Comparison of ENCODE assay signal across 1 cellular context in the genomic region with DNA sequence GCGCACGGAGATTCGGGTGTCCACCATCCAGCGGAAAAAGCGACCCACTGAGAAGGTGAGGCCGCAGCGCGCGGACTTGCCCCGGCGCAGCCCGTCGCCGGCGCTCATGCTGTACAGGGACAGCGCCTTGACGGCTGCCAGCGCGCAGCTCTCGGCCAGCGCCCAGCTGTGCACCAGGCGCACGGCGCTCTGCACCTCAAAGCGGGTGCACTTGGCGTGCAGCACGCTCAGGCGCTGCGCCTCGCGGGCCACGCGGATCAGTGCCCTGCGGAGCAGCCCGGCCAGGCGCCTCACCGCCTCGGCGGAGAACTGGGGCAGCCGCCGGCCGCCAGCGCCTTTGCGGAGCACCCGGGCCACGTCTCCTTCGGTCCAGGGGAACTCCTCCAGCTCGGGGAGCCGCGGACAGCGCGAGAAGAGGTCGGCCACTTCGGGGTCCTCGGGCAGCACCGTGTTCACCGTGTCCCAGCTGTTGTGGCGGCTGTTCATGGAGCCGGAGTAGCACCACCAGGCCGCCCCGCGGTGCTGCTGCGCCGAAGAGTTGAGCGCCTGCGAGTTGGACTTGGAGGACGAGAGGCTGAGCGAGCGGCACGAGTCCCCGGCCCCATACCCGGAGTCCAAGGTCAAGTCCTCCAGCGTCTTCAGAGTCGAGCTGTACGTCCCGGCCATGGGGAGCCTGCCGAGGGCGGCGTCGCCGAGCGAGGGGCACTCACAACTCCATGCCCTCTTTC.
TF ChIP-seq lines count a peak whose summit lies in the region.

No MANE protein-coding gene starts in this region.

TF ChIP-seq in HepG2, 621 proteins besides CTCF, POLR2A, EP300 and RAD21 (continued from another document and continues in another):
- TF ChIP-seq, protein P1, sequence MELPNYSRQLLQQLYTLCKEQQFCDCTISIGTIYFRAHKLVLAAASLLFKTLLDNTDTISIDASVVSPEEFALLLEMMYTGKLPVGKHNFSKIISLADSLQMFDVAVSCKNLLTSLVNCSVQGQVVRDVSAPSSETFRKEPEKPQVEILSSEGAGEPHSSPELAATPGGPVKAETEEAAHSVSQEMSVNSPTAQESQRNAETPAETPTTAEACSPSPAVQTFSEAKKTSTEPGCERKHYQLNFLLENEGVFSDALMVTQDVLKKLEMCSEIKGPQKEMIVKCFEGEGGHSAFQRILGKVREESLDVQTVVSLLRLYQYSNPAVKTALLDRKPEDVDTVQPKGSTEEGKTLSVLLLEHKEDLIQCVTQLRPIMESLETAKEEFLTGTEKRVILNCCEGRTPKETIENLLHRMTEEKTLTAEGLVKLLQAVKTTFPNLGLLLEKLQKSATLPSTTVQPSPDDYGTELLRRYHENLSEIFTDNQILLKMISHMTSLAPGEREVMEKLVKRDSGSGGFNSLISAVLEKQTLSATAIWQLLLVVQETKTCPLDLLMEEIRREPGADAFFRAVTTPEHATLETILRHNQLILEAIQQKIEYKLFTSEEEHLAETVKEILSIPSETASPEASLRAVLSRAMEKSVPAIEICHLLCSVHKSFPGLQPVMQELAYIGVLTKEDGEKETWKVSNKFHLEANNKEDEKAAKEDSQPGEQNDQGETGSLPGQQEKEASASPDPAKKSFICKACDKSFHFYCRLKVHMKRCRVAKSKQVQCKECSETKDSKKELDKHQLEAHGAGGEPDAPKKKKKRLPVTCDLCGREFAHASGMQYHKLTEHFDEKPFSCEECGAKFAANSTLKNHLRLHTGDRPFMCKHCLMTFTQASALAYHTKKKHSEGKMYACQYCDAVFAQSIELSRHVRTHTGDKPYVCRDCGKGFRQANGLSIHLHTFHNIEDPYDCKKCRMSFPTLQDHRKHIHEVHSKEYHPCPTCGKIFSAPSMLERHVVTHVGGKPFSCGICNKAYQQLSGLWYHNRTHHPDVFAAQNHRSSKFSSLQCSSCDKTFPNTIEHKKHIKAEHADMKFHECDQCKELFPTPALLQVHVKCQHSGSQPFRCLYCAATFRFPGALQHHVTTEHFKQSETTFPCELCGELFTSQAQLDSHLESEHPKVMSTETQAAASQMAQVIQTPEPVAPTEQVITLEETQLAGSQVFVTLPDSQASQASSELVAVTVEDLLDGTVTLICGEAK (IDR thresholded peaks at IDR 0.05) = no peak
- TF ChIP-seq, protein P1 (CRISPR knock-in tag; IDR thresholded peaks at IDR 0.05) = peak; percentile 73; the same call in 1 of the 2 replicates
- peak; percentile 45; the same call in 1 of the 2 replicates for TF ChIP-seq ZNF337 (CRISPR knock-in tag; IDR thresholded peaks at IDR 0.05; ENCODE audit: borderline replicate concordance, low read depth)
- TF ChIP-seq, protein P2, sequence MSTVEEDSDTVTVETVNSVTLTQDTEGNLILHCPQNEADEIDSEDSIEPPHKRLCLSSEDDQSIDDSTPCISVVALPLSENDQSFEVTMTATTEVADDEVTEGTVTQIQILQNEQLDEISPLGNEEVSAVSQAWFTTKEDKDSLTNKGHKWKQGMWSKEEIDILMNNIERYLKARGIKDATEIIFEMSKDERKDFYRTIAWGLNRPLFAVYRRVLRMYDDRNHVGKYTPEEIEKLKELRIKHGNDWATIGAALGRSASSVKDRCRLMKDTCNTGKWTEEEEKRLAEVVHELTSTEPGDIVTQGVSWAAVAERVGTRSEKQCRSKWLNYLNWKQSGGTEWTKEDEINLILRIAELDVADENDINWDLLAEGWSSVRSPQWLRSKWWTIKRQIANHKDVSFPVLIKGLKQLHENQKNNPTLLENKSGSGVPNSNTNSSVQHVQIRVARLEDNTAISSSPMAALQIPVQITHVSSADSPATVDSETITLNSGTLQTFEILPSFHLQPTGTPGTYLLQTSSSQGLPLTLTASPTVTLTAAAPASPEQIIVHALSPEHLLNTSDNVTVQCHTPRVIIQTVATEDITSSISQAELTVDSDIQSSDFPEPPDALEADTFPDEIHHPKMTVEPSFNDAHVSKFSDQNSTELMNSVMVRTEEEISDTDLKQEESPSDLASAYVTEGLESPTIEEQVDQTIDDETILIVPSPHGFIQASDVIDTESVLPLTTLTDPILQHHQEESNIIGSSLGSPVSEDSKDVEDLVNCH (CRISPR knock-in tag; IDR thresholded peaks at IDR 0.05) = no peak
- TF ChIP-seq ZNF20 (CRISPR knock-in tag; IDR thresholded peaks at IDR 0.05) = no peak
- no peak for TF ChIP-seq CC2D1A (CRISPR knock-in tag; IDR thresholded peaks at IDR 0.05)
- 0 out of 2 replicates have a peak, but pooled peaks have one; percentile 41 for TF ChIP-seq SRY (CRISPR knock-in tag; IDR thresholded peaks at IDR 0.05)
- TF ChIP-seq SNRNP70 (IDR thresholded peaks at IDR 0.05; ENCODE audit: low read depth, low read length) = no peak
- no peak for TF ChIP-seq ZSCAN12 (CRISPR knock-in tag; IDR thresholded peaks at IDR 0.05)
- no peak for TF ChIP-seq IKZF4 (CRISPR knock-in tag; IDR thresholded peaks at IDR 0.05; ENCODE audit: borderline replicate concordance, low read depth, not compliant biosample characterization)
- TF ChIP-seq, protein P3, sequence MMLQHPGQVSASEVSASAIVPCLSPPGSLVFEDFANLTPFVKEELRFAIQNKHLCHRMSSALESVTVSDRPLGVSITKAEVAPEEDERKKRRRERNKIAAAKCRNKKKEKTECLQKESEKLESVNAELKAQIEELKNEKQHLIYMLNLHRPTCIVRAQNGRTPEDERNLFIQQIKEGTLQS (CRISPR knock-in tag; IDR thresholded peaks at IDR 0.05) = no peak
- no peak for TF ChIP-seq PCBP2 (optimal IDR thresholded peaks at IDR 0.05; ENCODE audit: low read depth, low read length, poor library complexity, severe bottlenecking)
- no peak for TF ChIP-seq RFX1 (IDR thresholded peaks at IDR 0.05)
- TF ChIP-seq, protein P4, sequence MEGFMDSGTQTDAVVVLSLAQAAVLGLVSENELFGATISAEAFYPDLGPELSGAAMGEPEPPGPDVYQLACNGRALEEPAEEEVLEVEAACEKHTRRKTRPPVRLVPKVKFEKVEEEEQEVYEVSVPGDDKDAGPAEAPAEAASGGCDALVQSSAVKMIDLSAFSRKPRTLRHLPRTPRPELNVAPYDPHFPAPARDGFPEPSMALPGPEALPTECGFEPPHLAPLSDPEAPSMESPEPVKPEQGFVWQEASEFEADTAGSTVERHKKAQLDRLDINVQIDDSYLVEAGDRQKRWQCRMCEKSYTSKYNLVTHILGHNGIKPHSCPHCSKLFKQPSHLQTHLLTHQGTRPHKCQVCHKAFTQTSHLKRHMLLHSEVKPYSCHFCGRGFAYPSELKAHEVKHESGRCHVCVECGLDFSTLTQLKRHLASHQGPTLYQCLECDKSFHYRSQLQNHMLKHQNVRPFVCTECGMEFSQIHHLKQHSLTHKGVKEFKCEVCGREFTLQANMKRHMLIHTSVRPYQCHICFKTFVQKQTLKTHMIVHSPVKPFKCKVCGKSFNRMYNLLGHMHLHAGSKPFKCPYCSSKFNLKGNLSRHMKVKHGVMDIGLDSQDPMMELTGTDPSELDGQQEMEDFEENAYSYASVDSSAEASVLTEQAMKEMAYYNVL (CRISPR knock-in tag; IDR thresholded peaks at IDR 0.05; ENCODE audit: borderline replicate concordance) = no peak
- no peak for TF ChIP-seq FOXA1 (IDR thresholded peaks at IDR 0.05)
- no peak for TF ChIP-seq FOXA1 (CRISPR knock-in tag; IDR thresholded peaks at IDR 0.05)
- no peak for TF ChIP-seq ARNTL (CRISPR knock-in tag; IDR thresholded peaks at IDR 0.05)
- no peak for TF ChIP-seq ZNF10 (CRISPR knock-in tag; IDR thresholded peaks at IDR 0.05; ENCODE audit: borderline replicate concordance, low read depth)
- TF ChIP-seq, protein P5, sequence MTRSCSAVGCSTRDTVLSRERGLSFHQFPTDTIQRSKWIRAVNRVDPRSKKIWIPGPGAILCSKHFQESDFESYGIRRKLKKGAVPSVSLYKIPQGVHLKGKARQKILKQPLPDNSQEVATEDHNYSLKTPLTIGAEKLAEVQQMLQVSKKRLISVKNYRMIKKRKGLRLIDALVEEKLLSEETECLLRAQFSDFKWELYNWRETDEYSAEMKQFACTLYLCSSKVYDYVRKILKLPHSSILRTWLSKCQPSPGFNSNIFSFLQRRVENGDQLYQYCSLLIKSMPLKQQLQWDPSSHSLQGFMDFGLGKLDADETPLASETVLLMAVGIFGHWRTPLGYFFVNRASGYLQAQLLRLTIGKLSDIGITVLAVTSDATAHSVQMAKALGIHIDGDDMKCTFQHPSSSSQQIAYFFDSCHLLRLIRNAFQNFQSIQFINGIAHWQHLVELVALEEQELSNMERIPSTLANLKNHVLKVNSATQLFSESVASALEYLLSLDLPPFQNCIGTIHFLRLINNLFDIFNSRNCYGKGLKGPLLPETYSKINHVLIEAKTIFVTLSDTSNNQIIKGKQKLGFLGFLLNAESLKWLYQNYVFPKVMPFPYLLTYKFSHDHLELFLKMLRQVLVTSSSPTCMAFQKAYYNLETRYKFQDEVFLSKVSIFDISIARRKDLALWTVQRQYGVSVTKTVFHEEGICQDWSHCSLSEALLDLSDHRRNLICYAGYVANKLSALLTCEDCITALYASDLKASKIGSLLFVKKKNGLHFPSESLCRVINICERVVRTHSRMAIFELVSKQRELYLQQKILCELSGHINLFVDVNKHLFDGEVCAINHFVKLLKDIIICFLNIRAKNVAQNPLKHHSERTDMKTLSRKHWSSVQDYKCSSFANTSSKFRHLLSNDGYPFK (CRISPR knock-in tag; IDR thresholded peaks at IDR 0.05; ENCODE audit: borderline replicate concordance) = no peak; the same call in 1 of the 2 replicates
- 0 out of 2 replicates have a peak, but pooled peaks have one; percentile 4 for TF ChIP-seq SNAI1 (CRISPR knock-in tag; IDR thresholded peaks at IDR 0.05; ENCODE audit: borderline replicate concordance)
- TF ChIP-seq, protein P6, sequence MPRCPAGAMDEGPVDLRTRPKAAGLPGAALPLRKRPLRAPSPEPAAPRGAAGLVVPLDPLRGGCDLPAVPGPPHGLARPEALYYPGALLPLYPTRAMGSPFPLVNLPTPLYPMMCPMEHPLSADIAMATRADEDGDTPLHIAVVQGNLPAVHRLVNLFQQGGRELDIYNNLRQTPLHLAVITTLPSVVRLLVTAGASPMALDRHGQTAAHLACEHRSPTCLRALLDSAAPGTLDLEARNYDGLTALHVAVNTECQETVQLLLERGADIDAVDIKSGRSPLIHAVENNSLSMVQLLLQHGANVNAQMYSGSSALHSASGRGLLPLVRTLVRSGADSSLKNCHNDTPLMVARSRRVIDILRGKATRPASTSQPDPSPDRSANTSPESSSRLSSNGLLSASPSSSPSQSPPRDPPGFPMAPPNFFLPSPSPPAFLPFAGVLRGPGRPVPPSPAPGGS (CRISPR knock-in tag; IDR thresholded peaks at IDR 0.05) = peak; percentile 81; the same call in 1 of the 2 replicates
- no peak for TF ChIP-seq RBAK (CRISPR knock-in tag; IDR thresholded peaks at IDR 0.05)
- TF ChIP-seq ZNF678 (CRISPR knock-in tag; IDR thresholded peaks at IDR 0.05) = no peak
- TF ChIP-seq SALL1 (CRISPR knock-in tag; IDR thresholded peaks at IDR 0.05) = peak; percentile 40; the same call in 1 of the 2 replicates
- no peak for TF ChIP-seq HDAC6 (IDR thresholded peaks at IDR 0.05; ENCODE audit: low read depth, low read length)
- no peak; the same call in 1 of the 2 replicates for TF ChIP-seq ZNF747 (CRISPR knock-in tag; IDR thresholded peaks at IDR 0.05; ENCODE audit: borderline replicate concordance)
- TF ChIP-seq ZNF841 (CRISPR knock-in tag; IDR thresholded peaks at IDR 0.05; ENCODE audit: borderline replicate concordance) = no peak
- TF ChIP-seq ZNF446 (CRISPR knock-in tag; IDR thresholded peaks at IDR 0.05) = peak; percentile 77; the same call in 1 of the 2 replicates
- 0 out of 2 replicates have a peak, but pooled peaks have one; percentile 66 for TF ChIP-seq ZFP82 (CRISPR knock-in tag; IDR thresholded peaks at IDR 0.05; ENCODE audit: borderline replicate concordance)
- peak; percentile 39 for TF ChIP-seq SAP130 (CRISPR knock-in tag; IDR thresholded peaks at IDR 0.05; ENCODE audit: low read depth)
- TF ChIP-seq KLF11 (CRISPR knock-in tag; IDR thresholded peaks at IDR 0.05) = no peak
- TF ChIP-seq, protein P7, sequence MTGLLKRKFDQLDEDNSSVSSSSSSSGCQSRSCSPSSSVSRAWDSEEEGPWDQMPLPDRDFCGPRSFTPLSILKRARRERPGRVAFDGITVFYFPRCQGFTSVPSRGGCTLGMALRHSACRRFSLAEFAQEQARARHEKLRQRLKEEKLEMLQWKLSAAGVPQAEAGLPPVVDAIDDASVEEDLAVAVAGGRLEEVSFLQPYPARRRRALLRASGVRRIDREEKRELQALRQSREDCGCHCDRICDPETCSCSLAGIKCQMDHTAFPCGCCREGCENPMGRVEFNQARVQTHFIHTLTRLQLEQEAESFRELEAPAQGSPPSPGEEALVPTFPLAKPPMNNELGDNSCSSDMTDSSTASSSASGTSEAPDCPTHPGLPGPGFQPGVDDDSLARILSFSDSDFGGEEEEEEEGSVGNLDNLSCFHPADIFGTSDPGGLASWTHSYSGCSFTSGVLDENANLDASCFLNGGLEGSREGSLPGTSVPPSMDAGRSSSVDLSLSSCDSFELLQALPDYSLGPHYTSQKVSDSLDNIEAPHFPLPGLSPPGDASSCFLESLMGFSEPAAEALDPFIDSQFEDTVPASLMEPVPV (CRISPR knock-in tag; IDR thresholded peaks at IDR 0.05) = no peak
- TF ChIP-seq, protein P8, sequence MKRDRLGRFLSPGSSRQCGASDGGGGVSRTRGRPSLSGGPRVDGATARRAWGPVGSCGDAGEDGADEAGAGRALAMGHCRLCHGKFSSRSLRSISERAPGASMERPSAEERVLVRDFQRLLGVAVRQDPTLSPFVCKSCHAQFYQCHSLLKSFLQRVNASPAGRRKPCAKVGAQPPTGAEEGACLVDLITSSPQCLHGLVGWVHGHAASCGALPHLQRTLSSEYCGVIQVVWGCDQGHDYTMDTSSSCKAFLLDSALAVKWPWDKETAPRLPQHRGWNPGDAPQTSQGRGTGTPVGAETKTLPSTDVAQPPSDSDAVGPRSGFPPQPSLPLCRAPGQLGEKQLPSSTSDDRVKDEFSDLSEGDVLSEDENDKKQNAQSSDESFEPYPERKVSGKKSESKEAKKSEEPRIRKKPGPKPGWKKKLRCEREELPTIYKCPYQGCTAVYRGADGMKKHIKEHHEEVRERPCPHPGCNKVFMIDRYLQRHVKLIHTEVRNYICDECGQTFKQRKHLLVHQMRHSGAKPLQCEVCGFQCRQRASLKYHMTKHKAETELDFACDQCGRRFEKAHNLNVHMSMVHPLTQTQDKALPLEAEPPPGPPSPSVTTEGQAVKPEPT (CRISPR knock-in tag; IDR thresholded peaks at IDR 0.05; ENCODE audit: low read depth) = no peak
